25 cellular contexts compared by ENCODE assay signal in the genomic region with DNA sequence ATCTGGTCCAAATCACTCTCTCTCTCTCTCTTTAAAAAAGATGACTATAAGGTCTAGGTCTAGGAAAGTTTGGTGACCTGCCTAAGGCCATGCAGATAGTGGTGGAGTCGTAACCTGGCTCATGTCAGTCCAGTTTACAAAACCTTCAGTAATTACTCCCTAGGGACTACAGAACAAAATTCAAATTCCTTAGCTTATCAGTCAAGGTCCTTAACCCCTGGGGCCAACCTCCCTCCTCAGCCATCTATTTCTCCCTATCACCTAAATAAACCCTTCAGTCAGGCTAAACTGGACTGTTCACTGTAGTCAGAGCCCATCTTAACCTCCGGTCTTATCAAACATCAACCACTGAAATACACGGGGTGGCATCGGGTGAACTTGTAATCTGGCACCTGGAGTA.
DNase-seq lines count a peak whose midpoint lies in the region; ATAC-seq, FAIRE-seq and TF ChIP-seq lines count a peak whose summit lies in the region.
"Had no signal": no experiment of that assay in that cellular context is flagged by ENCODE, and none has a peak within 500 bp of the region (broad histone marks: within the 10 kb centered on the region; RNA-seq: fewer than 3 reads in every experiment).

No MANE protein-coding gene starts in this region.

- H4K20me1 ChIP-seq in HepG2 (ENCODE audit: insufficient read depth, low read length) = no peaks in the 10 kb centered on the region
- H4K20me1 ChIP-seq: BLaER1 treated with 17β-estradiol and CSF1 and Interleukin-3, amounts not matched to agents 10 nM and 100 nM had no signal

- POLR2A ChIA-PET in HepG2 (lab: Yijun Ruan, JAX) = no interaction called here
- POLR2A ChIA-PET in activated CD4-positive, alpha-beta memory T cell treated with anti-CD3 and anti-CD28 coated beads for 36 hours (lab: Charles Lee) = no interaction called here

- DNase-seq in HepG2 (ENCODE audit: low spot score) = no peak
- no peak for DNase-seq in right lobe of liver
- peak; percentile 15 for DNase-seq in HuH-7 (ENCODE audit: low spot score)
- DNase-seq in islet precursor cell = peak; percentile 55
- no peak for DNase-seq in activated CD4-positive, alpha-beta memory T cell treated with anti-CD3 and anti-CD28 coated beads for 36 hours
- DNase-seq in frontal cortex (ENCODE audit: low spot score in 2 of 2) = no peak
- no peak for DNase-seq in activated CD4-positive, alpha-beta T cell treated with anti-CD3 and anti-CD28 coated beads, Interleukin-2, amount 50 U/mL, for 4 hours
- DNase-seq: 8988T; ACHN; AML-193; BE2C; Calu3; CD4-positive, alpha-beta T cell; CD8-positive, alpha-beta memory T cell; DMS53; DMS79 treated with DMSO at 0.1 percent for 48 hours; GM23248; H7; HCEC 1CT had no signal

- H3K27me3 ChIP-seq in HepG2 (ENCODE audit: control insufficient read depth in 1 of 2, insufficient read depth in 2 of 2, low read length in 2 of 2) = no peaks in the 10 kb centered on the region
- H3K27me3 ChIP-seq in right lobe of liver = no peaks in the 10 kb centered on the region
- H3K27me3 ChIP-seq: BE2C; BLaER1 treated with 17β-estradiol and CSF1 and Interleukin-3, amounts not matched to agents 10 nM and 100 nM had no signal

- no peak overlapping the region for H2AFZ ChIP-seq in HepG2 (ENCODE audit: low read length)
- H2AFZ ChIP-seq: GM23248 had no signal

- no peaks in the 10 kb centered on the region for H3K9me3 Mint-ChIP-seq in activated CD4-positive, alpha-beta memory T cell treated with anti-CD3 and anti-CD28 coated beads for 36 hours
- H3K9me3 Mint-ChIP-seq: CD4-positive, alpha-beta T cell; CD8-positive, alpha-beta memory T cell had no signal

- H3K27ac ChIP-seq in HepG2 (ENCODE audit: extremely low read length, insufficient read depth, low read length) (no peak overlapping the region), right lobe of liver (no peak overlapping the region)
- H3K27ac ChIP-seq: A549; BLaER1 treated with 17β-estradiol and CSF1 and Interleukin-3, amounts not matched to agents 10 nM and 100 nM; GM23248 had no signal

- H3K9ac ChIP-seq in HepG2 (ENCODE audit: insufficient read depth, low read depth, low read length) = no peak overlapping the region
- H3K9ac ChIP-seq: BLaER1 treated with 17β-estradiol and CSF1 and Interleukin-3, amounts not matched to agents 10 nM and 100 nM; GM23248 had no signal

- H3K36me3 ChIP-seq in HepG2 (replicated peaks in 1 of 2; ENCODE audit: control insufficient read depth in 1 of 2, insufficient read depth in 2 of 2, low read length in 2 of 2) (no peaks in the 10 kb centered on the region), right lobe of liver (no peaks in the 10 kb centered on the region)
- H3K36me3 ChIP-seq: BE2C; BLaER1 treated with 17β-estradiol and CSF1 and Interleukin-3, amounts not matched to agents 10 nM and 100 nM had no signal

- intact Hi-C loops in HepG2 (cut with micrococcal nuclease; ENCODE audit: unreplicated experiment) = no loop called here
- intact Hi-C loops in right lobe of liver (cut with DNase I) = no loop called here
- intact Hi-C loops in activated CD4-positive, alpha-beta memory T cell treated with anti-CD3 and anti-CD28 coated beads for 36 hours (cut with micrococcal nuclease) = no loop called here

- WGBS in HepG2 (ENCODE audit: low lambda C conversion rate) = 62% methylated on average over 4 of the region's 4 CpGs
- WGBS in right lobe of liver (ENCODE audit: insufficient coverage, low coverage, low lambda C conversion rate, missing lambda C conversion rate) = 50% methylated on average over 4 of the region's 4 CpGs

- in situ Hi-C loops in HepG2 (cut with HindIII; ENCODE audit: extremely low pct_ligation_motif_present, low pct_unique_long_range_greater_than_20kb) = no loop called here

- TF ChIP-seq EP300 in HepG2 (IDR thresholded peaks at IDR 0.05; ENCODE audit: low read depth in 2 of 2, low read length in 2 of 2) (no peak), HepG2 (CRISPR knock-in tag; IDR thresholded peaks at IDR 0.05; ENCODE audit: borderline replicate concordance) (no peak)

- H3K4me3 ChIP-seq in HepG2 (replicated peaks in 1 of 3; ENCODE audit: insufficient read depth in 1 of 3, low read depth in 2 of 3, low read length in 3 of 3) (no peak overlapping the region), right lobe of liver (no peak overlapping the region)
- H3K4me3 ChIP-seq: A549; BLaER1 treated with 17β-estradiol and CSF1 and Interleukin-3, amounts not matched to agents 10 nM and 100 nM; GM23248 had no signal

- CTCF ChIA-PET in HepG2 (lab: Yijun Ruan, JAX; ENCODE audit: low intra/inter-chr PET ratio, low total read pairs) = no interaction called here
- CTCF ChIA-PET in activated CD4-positive, alpha-beta memory T cell treated with anti-CD3 and anti-CD28 coated beads for 36 hours (lab: Charles Lee) = no interaction called here

- no TSS peak for BruUV-seq in HepG2 (replicated peaks; lab: Mats Ljungman, UMichigan)

- ATAC-seq in HepG2 (no peak; the same call in 2 of the 3 replicates), right lobe of liver (no peak)
- ATAC-seq: A549 had no signal

- H3K4me1 ChIP-seq in HepG2 (ENCODE audit: insufficient read depth, low read length) (peaks cover 6% of the 10 kb centered on the region; the same call in 1 of the 2 replicates), right lobe of liver (no peaks in the 10 kb centered on the region)
- H3K4me1 ChIP-seq: BE2C; BLaER1 treated with 17β-estradiol and CSF1 and Interleukin-3, amounts not matched to agents 10 nM and 100 nM had no signal

- TF ChIP-seq POLR2A in HepG2 (IDR thresholded peaks at IDR 0.05; ENCODE audit: insufficient read depth in 1 of 2, low read depth in 2 of 2, low read length in 2 of 2) = no peak
- TF ChIP-seq POLR2A in right lobe of liver (IDR thresholded peaks at IDR 0.05) = no peak

- H3K79me2 ChIP-seq in HepG2 (ENCODE audit: insufficient read depth, low read length) = no peaks in the 10 kb centered on the region

- no peaks in the 10 kb centered on the region for H3K9me3 ChIP-seq in HepG2 (ENCODE audit: low read length)
- no peaks in the 10 kb centered on the region for H3K9me3 ChIP-seq in right lobe of liver
- H3K9me3 ChIP-seq: A549; BE2C; BLaER1 treated with 17β-estradiol and CSF1 and Interleukin-3, amounts not matched to agents 10 nM and 100 nM had no signal

- no peak overlapping the region for H3K4me3 Mint-ChIP-seq in activated CD4-positive, alpha-beta memory T cell treated with anti-CD3 and anti-CD28 coated beads for 36 hours
- H3K4me3 Mint-ChIP-seq: CD14-positive monocyte; CD4-positive, alpha-beta T cell; CD8-positive, alpha-beta memory T cell had no signal

- no peak overlapping the region for H3K4me2 ChIP-seq in HepG2 (ENCODE audit: low read depth, low read length)
- H3K4me2 ChIP-seq: A549; BLaER1 treated with 17β-estradiol and CSF1 and Interleukin-3, amounts not matched to agents 10 nM and 100 nM had no signal

- no peaks in the 10 kb centered on the region for H3K36me3 Mint-ChIP-seq in activated CD4-positive, alpha-beta memory T cell treated with anti-CD3 and anti-CD28 coated beads for 36 hours
- H3K36me3 Mint-ChIP-seq: CD14-positive monocyte; CD8-positive, alpha-beta memory T cell had no signal

- H3K27ac Mint-ChIP-seq in activated CD4-positive, alpha-beta memory T cell treated with anti-CD3 and anti-CD28 coated beads for 36 hours = no peak overlapping the region
- H3K27ac Mint-ChIP-seq: CD14-positive monocyte; CD4-positive, alpha-beta T cell; CD8-positive, alpha-beta memory T cell had no signal

- TF ChIP-seq CTCF in HepG2 (CRISPR knock-in tag; IDR thresholded peaks at IDR 0.05) (no peak), right lobe of liver (IDR thresholded peaks at IDR 0.05) (no peak)

- FAIRE-seq in HepG2 (lab: Jason Lieb, UNC) = no peak
- no peak for FAIRE-seq in frontal cortex (lab: Jason Lieb, UNC)
- FAIRE-seq: G401.6, GM12892, H1 had no signal

- no peak for TF ChIP-seq RAD21 in HepG2 (CRISPR knock-in tag; IDR thresholded peaks at IDR 0.05)

- peaks cover under 1% of the 10 kb centered on the region for H3K27me3 Mint-ChIP-seq in activated CD4-positive, alpha-beta memory T cell treated with anti-CD3 and anti-CD28 coated beads for 36 hours
- H3K27me3 Mint-ChIP-seq: CD4-positive, alpha-beta T cell had no signal

- no peaks in the 10 kb centered on the region for H3K4me1 Mint-ChIP-seq in activated CD4-positive, alpha-beta memory T cell treated with anti-CD3 and anti-CD28 coated beads for 36 hours (ENCODE audit: low read depth)
- H3K4me1 Mint-ChIP-seq: CD14-positive monocyte; CD8-positive, alpha-beta memory T cell had no signal

TF ChIP-seq in HepG2, 621 proteins besides CTCF, POLR2A, EP300 and RAD21:
- TF ChIP-seq ZNF501 (CRISPR knock-in tag; IDR thresholded peaks at IDR 0.05) (no peak), HNF4A (CRISPR knock-in tag; IDR thresholded peaks at IDR 0.05) (0 out of 2 replicates have a peak, but pooled peaks have one; percentile 13)

Comparison
In these comparisons a context has a peak if more than half of its experiments do, and no peak if none do; other contexts are left out.
1. DNase-seq: peak in HuH-7 (single experiment) and islet precursor cell (single experiment); none in HepG2 (single experiment), right lobe of liver (0 of 3), activated CD4-positive, alpha-beta memory T cell treated with anti-CD3 and anti-CD28 coated beads for 36 hours (single experiment), frontal cortex (0 of 2) and activated CD4-positive, alpha-beta T cell treated with anti-CD3 and anti-CD28 coated beads, Interleukin-2, amount 50 U/mL, for 4 hours (0 of 2).